11 cellular contexts compared by ENCODE assay signal in the genomic region with DNA sequence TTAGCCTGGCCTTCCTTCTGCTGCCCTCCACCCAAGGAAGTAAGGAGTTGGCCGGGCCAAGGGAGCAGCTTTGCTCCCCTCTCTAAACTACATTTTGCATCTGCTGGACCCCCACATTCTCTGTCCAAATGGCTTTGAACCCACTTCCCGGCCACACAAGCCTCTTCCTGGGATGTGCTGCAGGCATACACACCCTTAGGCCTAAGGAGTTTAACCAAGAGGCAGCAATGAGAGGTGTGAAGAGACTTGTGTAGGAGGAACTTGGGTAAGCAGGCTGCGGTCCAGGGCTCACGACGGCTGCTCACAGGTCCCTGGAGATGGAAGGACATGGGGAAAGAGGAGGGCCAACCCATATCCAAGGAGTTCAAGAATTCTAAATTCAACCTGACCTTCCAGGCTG.
DNase-seq lines count a peak whose midpoint lies in the region; ATAC-seq lines count a peak whose summit lies in the region.
"Had no signal": no experiment of that assay in that cellular context is flagged by ENCODE, and none has a peak within 500 bp of the region (broad histone marks: within the 10 kb centered on the region; RNA-seq: fewer than 3 reads in every experiment).

No MANE protein-coding gene starts in this region.

- no peak for ATAC-seq in activated CD8-positive, alpha-beta memory T cell treated with anti-CD3 and anti-CD28 coated beads, Interleukin-2, amount 10 ng/mL, durations not matched to agents 7 days and 5 days
- ATAC-seq in activated T-helper 17 cell treated with anti-CD3 and anti-CD28 coated beads, Interleukin-2, amount 50 U/mL, for 72 hours (replicated peaks): no peak
- ATAC-seq in HG03159 (IDR thresholded peaks at IDR 0.05; ENCODE audit: unreplicated experiment): no peak

- H3K27me3 ChIP-seq in layer of hippocampus (ENCODE audit: control insufficient read depth, insufficient read depth, low read length): no peaks in the 10 kb centered on the region
- H3K27me3 ChIP-seq: testis had no signal

- H3K4me3 Mint-ChIP-seq in activated CD8-positive, alpha-beta memory T cell treated with anti-CD3 and anti-CD28 coated beads, Interleukin-2, amount 10 ng/mL, durations not matched to agents 7 days and 5 days: peak overlapping the region; percentile 85
- H3K4me3 Mint-ChIP-seq in activated T-helper 17 cell treated with anti-CD3 and anti-CD28 coated beads, Interleukin-2, amount 50 U/mL, for 72 hours: peak overlapping the region; percentile 86

- peak overlapping the region; percentile 60 for H3K27ac ChIP-seq in layer of hippocampus (ENCODE audit: low read depth, low read length)
- peak overlapping the region; percentile 58 for H3K27ac ChIP-seq in substantia nigra (ENCODE audit: low read depth, low read length, poor library complexity, severe bottlenecking)

- H3K27me3 Mint-ChIP-seq in activated CD8-positive, alpha-beta memory T cell treated with anti-CD3 and anti-CD28 coated beads, Interleukin-2, amount 10 ng/mL, durations not matched to agents 7 days and 5 days: no peaks in the 10 kb centered on the region
- no peaks in the 10 kb centered on the region for H3K27me3 Mint-ChIP-seq in activated T-helper 17 cell treated with anti-CD3 and anti-CD28 coated beads, Interleukin-2, amount 50 U/mL, for 72 hours

- H3K36me3 Mint-ChIP-seq in activated CD8-positive, alpha-beta memory T cell treated with anti-CD3 and anti-CD28 coated beads, Interleukin-2, amount 10 ng/mL, durations not matched to agents 7 days and 5 days: peaks cover 72% of the 10 kb centered on the region
- peaks cover 96% of the 10 kb centered on the region for H3K36me3 Mint-ChIP-seq in activated T-helper 17 cell treated with anti-CD3 and anti-CD28 coated beads, Interleukin-2, amount 50 U/mL, for 72 hours (ENCODE audit: low read depth)

- peak overlapping the region; percentile 92 for H3K27ac Mint-ChIP-seq in activated CD8-positive, alpha-beta memory T cell treated with anti-CD3 and anti-CD28 coated beads, Interleukin-2, amount 10 ng/mL, durations not matched to agents 7 days and 5 days
- H3K27ac Mint-ChIP-seq in activated T-helper 17 cell treated with anti-CD3 and anti-CD28 coated beads, Interleukin-2, amount 50 U/mL, for 72 hours: peak overlapping the region; percentile 97

- no peaks in the 10 kb centered on the region for H3K9me3 Mint-ChIP-seq in activated CD8-positive, alpha-beta memory T cell treated with anti-CD3 and anti-CD28 coated beads, Interleukin-2, amount 10 ng/mL, durations not matched to agents 7 days and 5 days (ENCODE audit: low read depth)
- H3K9me3 Mint-ChIP-seq in activated T-helper 17 cell treated with anti-CD3 and anti-CD28 coated beads, Interleukin-2, amount 50 U/mL, for 72 hours: no peaks in the 10 kb centered on the region
- H3K9me3 Mint-ChIP-seq: brain had no signal

- CTCF ChIA-PET in activated CD8-positive, alpha-beta memory T cell treated with anti-CD3 and anti-CD28 coated beads, Interleukin-2, amount 10 ng/mL, durations not matched to agents 7 days and 5 days (lab: Charles Lee): interaction anchor here (0.9 to 1.8 kb wide), 4 partner anchors 8 to 108 kb away, joined by 3 to 9 read pairs (median 4); no protein-coding TSS in a partner anchor

- no peak for DNase-seq in activated CD8-positive, alpha-beta memory T cell treated with anti-CD3 and anti-CD28 coated beads, Interleukin-2, amount 10 ng/mL, durations not matched to agents 7 days and 5 days
- no peak for DNase-seq in activated CD8-positive, alpha-beta memory T cell treated with anti-CD3 and anti-CD28 coated beads, Interleukin-2, amount 50 U/mL, for 4 hours
- no peak for DNase-seq in substantia nigra (lab: John Stamatoyannopoulos, UW)
- no peak for DNase-seq in NCI-H82 treated with DMSO at 0.1 percent for 48 hours (lab: John Stamatoyannopoulos, UW; ENCODE audit: unreplicated experiment)
- no peak for DNase-seq in NCI-H1436 treated with DMSO at 0.1 percent for 48 hours (lab: John Stamatoyannopoulos, UW)
- DNase-seq: RPMI8226, testis had no signal

- peaks cover 48% of the 10 kb centered on the region for H3K4me1 Mint-ChIP-seq in activated CD8-positive, alpha-beta memory T cell treated with anti-CD3 and anti-CD28 coated beads, Interleukin-2, amount 10 ng/mL, durations not matched to agents 7 days and 5 days
- peaks cover 14% of the 10 kb centered on the region for H3K4me1 Mint-ChIP-seq in activated T-helper 17 cell treated with anti-CD3 and anti-CD28 coated beads, Interleukin-2, amount 50 U/mL, for 72 hours
